Comparison of ENCODE assay signal across 29 cellular contexts in genomic region chr9:137476856-137477255, GRCh38. TPM values are rescaled to one million over a fixed set of nuclear protein-coding genes. Genes with fewer than 3 reads are reported as not detected.
"Had no signal": no experiment of that assay in that cellular context is flagged by ENCODE, and none has a peak within 500 bp of the region (broad histone marks: within the 10 kb centered on the region; RNA-seq: fewer than 3 reads in every experiment).

No MANE protein-coding gene starts in this region.

- H3K27ac ChIP-seq: esophagus squamous epithelium, lower lobe of right lung, neutrophil, parathyroid adenoma, thoracic aorta, transverse colon, upper lobe of right lung, uterus had no signal

- H3K27me3 Mint-ChIP-seq: effector memory CD8-positive, alpha-beta T cell; stimulated activated naive B cell treated with anti-CD40 and anti-IgM and Interleukin-4, amounts not matched to agents 10 μg/mL and 1 μg/mL and 100 μg/mL, for 72 hours; stimulated activated naive CD8-positive, alpha-beta T cell treated with anti-CD3 and anti-CD28 coated beads, Interleukin-15, Interleukin-2, amounts not matched to agents 100 ng/mL and 50 ng/mL, for 24 hours had no signal

- H3K4me3 ChIP-seq: esophagus squamous epithelium, lower lobe of right lung, thoracic aorta, transverse colon, upper lobe of right lung, uterus had no signal

- H3K9ac ChIP-seq: parathyroid adenoma had no signal

- DNase-seq: cerebellar nuclear complex; cortex of kidney; effector memory CD8-positive, alpha-beta T cell; erythroblast; esophagus squamous epithelium; foreskin melanocyte; glutamatergic neuron; hypothalamus; immature natural killer cell; islet precursor cell; lower lobe of right lung; natural killer cell; stimulated activated CD4-positive, alpha-beta T cell treated with anti-CD3 and anti-CD28 coated beads, Interleukin-4, amount 100 ng/mL, for 4 hours; stimulated activated naive B cell treated with anti-CD40 and anti-IgM and Interleukin-4, amounts not matched to agents 10 μg/mL and 1 μg/mL and 100 μg/mL, for 72 hours; transverse colon; upper lobe of right lung; uterus had no signal

- H2AFZ ChIP-seq: parathyroid adenoma had no signal

- FAIRE-seq: endometrium had no signal

- H3K79me2 ChIP-seq: parathyroid adenoma had no signal

- ATAC-seq: effector memory CD8-positive, alpha-beta T cell; left lobe of liver; lower lobe of right lung; natural killer cell; sciatic nerve; stimulated activated naive B cell treated with anti-CD40 and anti-IgM and Interleukin-4, amounts not matched to agents 10 μg/mL and 1 μg/mL and 100 μg/mL, for 72 hours; upper lobe of right lung had no signal

- H3K36me3 ChIP-seq: esophagus squamous epithelium, lower lobe of right lung, neutrophil, thoracic aorta, transverse colon, upper lobe of right lung, uterus had no signal

- H3K27ac Mint-ChIP-seq: effector memory CD8-positive, alpha-beta T cell; natural killer cell; progenitor cell of endocrine pancreas; stimulated activated naive B cell treated with anti-CD40 and anti-IgM and Interleukin-4, amounts not matched to agents 10 μg/mL and 1 μg/mL and 100 μg/mL, for 72 hours; stimulated activated naive CD8-positive, alpha-beta T cell treated with anti-CD3 and anti-CD28 coated beads, Interleukin-15, Interleukin-2, amounts not matched to agents 100 ng/mL and 50 ng/mL, for 24 hours had no signal

- H3K27me3 ChIP-seq: esophagus squamous epithelium, neutrophil, transverse colon, upper lobe of right lung, uterus had no signal

- H3K4me1 ChIP-seq: parathyroid adenoma, upper lobe of right lung, uterus had no signal

- H3K4me3 Mint-ChIP-seq: effector memory CD8-positive, alpha-beta T cell; immature natural killer cell; natural killer cell; neural crest cell; stimulated activated naive B cell treated with anti-CD40 and anti-IgM and Interleukin-4, amounts not matched to agents 10 μg/mL and 1 μg/mL and 100 μg/mL, for 72 hours; stimulated activated naive CD8-positive, alpha-beta T cell treated with anti-CD3 and anti-CD28 coated beads, Interleukin-15, Interleukin-2, amounts not matched to agents 100 ng/mL and 50 ng/mL, for 24 hours had no signal

- H3K36me3 Mint-ChIP-seq: natural killer cell had no signal

- H3K4me1 Mint-ChIP-seq: natural killer cell had no signal

- H3K9me3 ChIP-seq: neutrophil had no signal

RNA-seq across cellular contexts. Expression of gene ENTPD8, which starts 35.7 kb away (rescaled TPM):
- total RNA-seq: esophagus squamous epithelium, mesenteric fat pad, natural killer cell, omental fat pad, sciatic nerve, skeletal muscle tissue, thoracic aorta, upper lobe of right lung had no signal
- polyA plus RNA-seq: immature natural killer cell had no signal
